Comparison of ENCODE assay signal across 10 cellular contexts in genomic region chr20:36848078-36848660, GRCh38. TPM values are rescaled to one million over a fixed set of nuclear protein-coding genes. Genes with fewer than 3 reads are reported as not detected.
DNase-seq lines count a peak whose midpoint lies in the region; ATAC-seq, FAIRE-seq and TF ChIP-seq lines count a peak whose summit lies in the region.
"Had no signal": no experiment of that assay in that cellular context is flagged by ENCODE, and none has a peak within 500 bp of the region (broad histone marks: within the 10 kb centered on the region; RNA-seq: fewer than 3 reads in every experiment).

No MANE protein-coding gene starts in this region.

- peaks cover 6 to 9% (median 7%) of the 10 kb centered on the region in 3 donors for H3K4me1 Mint-ChIP-seq in T-cell

- CTCF ChIA-PET in A549 (lab: Yijun Ruan, JAX) (interaction anchor here (0.7 to 3.5 kb wide), 5 partner anchors 11 to 40 kb away, joined by 3 to 16 read pairs (median 6); a partner anchor contains a TSS), T-cell (lab: Charles Lee) (interaction anchor here in 1 of 2 donors (0.5 to 1.1 kb wide), 3 partner anchors 11 to 1720 kb away, joined by 3 to 7 read pairs (median 4); no protein-coding TSS in a partner anchor)

- no peaks in the 10 kb centered on the region for H3K27me3 Mint-ChIP-seq in T-cell
- H3K27me3 Mint-ChIP-seq: activated naive CD8-positive, alpha-beta T cell had no signal

- peak in 1 of 2 experiments; percentile 66 for DNase-seq in A549 (ENCODE audit: low read depth in 1 of 2, low spot score in 1 of 2)
- peak in 1 of 3 donors; percentile 63 for DNase-seq in Peyer's patch
- peak; percentile 81 for DNase-seq in fibroblast of gingiva (ENCODE audit: low read depth)
- DNase-seq in osteoblast (ENCODE audit: insufficient read length, low spot score, missing footprints): peak; percentile 98
- no peak for DNase-seq in T-cell
- DNase-seq in DMS114 treated with DMSO at 0.1 percent for 48 hours (lab: John Stamatoyannopoulos, UW; ENCODE audit: unreplicated experiment): no peak
- DNase-seq in activated CD4-positive, alpha-beta T cell treated with anti-CD3 and anti-CD28 coated beads for 4 hours: no peak
- DNase-seq in stimulated activated CD4-positive, alpha-beta T cell treated with anti-CD3 and anti-CD28 coated beads, Interleukin-2, amount 100 ng/mL, for 48 hours: no peak

- no peak overlapping the region for H3K4me3 Mint-ChIP-seq in T-cell
- H3K4me3 Mint-ChIP-seq: activated naive CD8-positive, alpha-beta T cell had no signal

- H3K27ac ChIP-seq in A549 (peak overlapping the region; percentile 51 to 71), Peyer's patch (peak overlapping the region; percentile 72 to 92 (median 84)), osteoblast (ENCODE audit: low read depth, low read length) (peak overlapping the region; percentile 96)

- peak overlapping the region; percentile 80 for H3K4me2 ChIP-seq in A549
- H3K4me2 ChIP-seq in osteoblast (ENCODE audit: insufficient read depth, low read length): peak overlapping the region; percentile 82

- H3K9me3 ChIP-seq in A549: peaks cover 6% of the 10 kb centered on the region; the same call in 1 of the 3 replicates
- H3K9me3 ChIP-seq in Peyer's patch: no peaks in the 10 kb centered on the region
- no peaks in the 10 kb centered on the region for H3K9me3 ChIP-seq in osteoblast (ENCODE audit: low read depth, low read length)

- peaks cover 82% of the 10 kb centered on the region for H3K79me2 ChIP-seq in osteoblast (ENCODE audit: insufficient read depth, low read length)

- peaks cover 28% of the 10 kb centered on the region for H3K4me1 ChIP-seq in A549
- H3K4me1 ChIP-seq in Peyer's patch: peaks cover 0 to 55% (median 19%) of the 10 kb centered on the region in 4 donors
- H3K4me1 ChIP-seq in osteoblast (ENCODE audit: insufficient read depth, low read length): peaks cover 67% of the 10 kb centered on the region

- H3K27me3 ChIP-seq in Peyer's patch (no peaks in the 10 kb centered on the region), osteoblast (ENCODE audit: insufficient read depth, low read length) (no peaks in the 10 kb centered on the region)

- H3K4me3 ChIP-seq in A549 (no peak overlapping the region), Peyer's patch (no peak overlapping the region), osteoblast (ENCODE audit: insufficient read depth, low read length) (peak overlapping the region; percentile 52)

- H4K20me1 ChIP-seq in osteoblast (ENCODE audit: insufficient read depth, low read length): no peaks in the 10 kb centered on the region

- peak overlapping the region; percentile 64 for H2AFZ ChIP-seq in osteoblast (ENCODE audit: low read length)

- no peaks in the 10 kb centered on the region for H3K36me3 Mint-ChIP-seq in T-cell
- H3K36me3 Mint-ChIP-seq: activated naive CD8-positive, alpha-beta T cell had no signal

- H3K27ac Mint-ChIP-seq in T-cell: no peak overlapping the region
- H3K27ac Mint-ChIP-seq: activated naive CD8-positive, alpha-beta T cell had no signal

- TF ChIP-seq RAD21 in A549 (conservative IDR thresholded peaks at IDR 0.05 in 1 of 2, IDR thresholded peaks at IDR 0.05 in 1 of 2): no peak

- TF ChIP-seq CTCF in A549 (IDR thresholded peaks at IDR 0.05) (no peak), Peyer's patch (IDR thresholded peaks at IDR 0.05) (no peak), osteoblast (IDR thresholded peaks at IDR 0.05; ENCODE audit: extremely low read depth, low read depth, low read length) (no peak)

- H3K9me3 Mint-ChIP-seq in T-cell: peaks cover 0 to 3% (median 0%) of the 10 kb centered on the region in 3 donors

- TF ChIP-seq POLR2A in A549 (IDR thresholded peaks at IDR 0.05; ENCODE audit: low read length) (no peak), Peyer's patch (IDR thresholded peaks at IDR 0.05) (no peak)

- WGBS in A549 (ENCODE audit: missing lambda C conversion rate): 46% methylated on average over 5 of the region's 6 CpGs

- H3K36me3 ChIP-seq in Peyer's patch (no peaks in the 10 kb centered on the region), osteoblast (ENCODE audit: insufficient read depth, low read length) (peaks cover 9% of the 10 kb centered on the region)

- ATAC-seq in A549: peak; percentile 77 to 88
- ATAC-seq in T-cell (replicated peaks in 1 of 4): no peak
- ATAC-seq: left lobe of liver had no signal

- POLR2A ChIA-PET in A549 (lab: Yijun Ruan, JAX): interaction anchor here (1.8 kb wide), 1 partner anchor 16 kb away, joined by 9 read pairs; a partner anchor contains a TSS
- POLR2A ChIA-PET in T-cell (lab: Charles Lee): interaction anchor here in 1 of 2 donors (0.6 kb wide), 1 partner anchor 204 kb away, joined by 3 read pairs; no protein-coding TSS in a partner anchor

- TF ChIP-seq EP300 in A549 (IDR thresholded peaks at IDR 0.05): no peak

- FAIRE-seq in A549 (lab: Jason Lieb, UNC): no peak

TF ChIP-seq in A549, 52 proteins besides CTCF, POLR2A, EP300 and RAD21:
- no peak for TF ChIP-seq SMC3 (IDR thresholded peaks at IDR 0.05)
- no peak for TF ChIP-seq FOSL2 (IDR thresholded peaks at IDR 0.05)
- 0 out of 2 replicates have a peak, but pooled peaks have one; percentile 11 for TF ChIP-seq FOSL2 (CRISPR knock-in tag; IDR thresholded peaks at IDR 0.05)
TF ChIP-seq in A549: peak in this region for 1.

RNA-seq across cellular contexts. Expression of gene TLDC2, which starts 27.8 kb away (rescaled TPM):
- 0.09 and 0.17 TPM in 2 replicates for polyA plus RNA-seq in A549 (2011; rRNA removed)
- not detected in 2 replicates for polyA plus RNA-seq in A549 (2012; cell fraction: cytosol; rRNA removed)
- polyA plus RNA-seq in A549 (2012; cell fraction: nucleus; rRNA removed): not detected in 2 replicates
- 0.04 TPM in 1 of 3 replicates, not detected in the others for polyA plus RNA-seq in A549 (2017; fragmentation: RNase III; extraction: RNeasy Plus Mini Kit Qiagen cat#74134 plus additional on column Dnase treatment)
- 0.50 TPM in 1 of 2 replicates, not detected in the other for polyA minus RNA-seq in A549 (2011; rRNA and poly(A)+ RNA removed)
- 100 to 1,000 TPM in 2 of 4 donors, 10 to 100 TPM in 2; 22.3 to 114 (median 70.1) TPM for total RNA-seq in Peyer's patch
- not detected in 2 replicates for total RNA-seq in osteoblast
- under 1 TPM in 1 of 5 donors, not detected in 4; 0.33 TPM for total RNA-seq in T-cell
- total RNA-seq: left lobe of liver had no signal

Comparison
In these comparisons a context has a peak if more than half of its experiments do, and no peak if none do; other contexts are left out.
1. ATAC-seq: peak in A549 (2 of 2); none in T-cell (0 of 4).
2. DNase-seq: peak in fibroblast of gingiva (single experiment) and osteoblast (single experiment); none in T-cell (0 of 34), DMS114 treated with DMSO at 0.1 percent for 48 hours (single experiment), activated CD4-positive, alpha-beta T cell treated with anti-CD3 and anti-CD28 coated beads for 4 hours (0 of 2) and stimulated activated CD4-positive, alpha-beta T cell treated with anti-CD3 and anti-CD28 coated beads, Interleukin-2, amount 100 ng/mL, for 48 hours (0 of 2).
3. RNA of gene TLDC2, which starts 27.8 kb away (total RNA-seq): 22.3 to 114 TPM in Peyer's patch; 0.33 TPM in T-cell and not detected in osteoblast; every median in the first group is over 10 times any median in the second.
4. Peak in every context shown above with its lines, with median percentiles within 50 percentile points of each other: H3K27ac ChIP-seq.